Comparison of ENCODE assay signal across 20 cellular contexts in genomic region chr7:99031496-99031895, GRCh38.
A peak's percentile ranks its signal among the peaks of the same experiment; 100 is the strongest.
DNase-seq lines count a peak whose midpoint lies in the region; ATAC-seq and TF ChIP-seq lines count a peak whose summit lies in the region.
"Had no signal": no experiment of that assay in that cellular context is flagged by ENCODE, and none has a peak within 500 bp of the region (broad histone marks: within the 10 kb centered on the region; RNA-seq: fewer than 3 reads in every experiment).

No MANE protein-coding gene starts in this region.

- no peak for DNase-seq in activated naive CD4-positive, alpha-beta T cell treated with anti-CD3 and anti-CD28 coated beads for 36 hours
- DNase-seq in activated naive CD4-positive, alpha-beta T cell treated with anti-CD3 and anti-CD28 coated beads, Interleukin-2, amount 10 ng/mL, durations not matched to agents 7 days and 5 days: no peak
- DNase-seq in esophagus squamous epithelium (lab: John Stamatoyannopoulos, UW) (no peak), psoas muscle (no peak), transverse colon (no peak), NCI-H446 treated with DMSO at 0.1 percent for 48 hours (lab: John Stamatoyannopoulos, UW) (no peak), DMS79 (lab: John Stamatoyannopoulos, UW) (no peak)
- DNase-seq in stimulated activated naive CD8-positive, alpha-beta T cell treated with anti-CD3 and anti-CD28 coated beads, Interleukin-15, amount 100 ng/mL, for 72 hours: no peak
- DNase-seq: C1 segment of cervical spinal cord; DMS 273 treated with DMSO at 0.1 percent for 48 hours; effector CD4-positive, alpha-beta T cell; GDM1; KG1; NCI-H2029; right lobe of liver; T-cell had no signal

- H3K9me3 Mint-ChIP-seq in activated naive CD4-positive, alpha-beta T cell treated with anti-CD3 and anti-CD28 coated beads for 36 hours: no peaks in the 10 kb centered on the region
- no peaks in the 10 kb centered on the region for H3K9me3 Mint-ChIP-seq in activated naive CD4-positive, alpha-beta T cell treated with anti-CD3 and anti-CD28 coated beads, Interleukin-2, amount 10 ng/mL, durations not matched to agents 7 days and 5 days
- H3K9me3 Mint-ChIP-seq in stimulated activated naive CD8-positive, alpha-beta T cell treated with anti-CD3 and anti-CD28 coated beads, Interleukin-15, amount 100 ng/mL, for 72 hours: no peaks in the 10 kb centered on the region
- H3K9me3 Mint-ChIP-seq: activated naive CD4-positive, alpha-beta T cell treated with anti-CD3 and anti-CD28 coated beads, Interleukin-2, amount 50 U/mL, for 72 hours; mesothelial cell of epicardium; T-cell had no signal

- CTCF ChIA-PET in activated naive CD4-positive, alpha-beta T cell treated with anti-CD3 and anti-CD28 coated beads for 36 hours (lab: Charles Lee): interaction anchor here (0.5 to 1.3 kb wide), 2 partner anchors 9 to 321 kb away, joined by 3 read pairs; no protein-coding TSS in a partner anchor
- CTCF ChIA-PET in activated naive CD4-positive, alpha-beta T cell treated with anti-CD3 and anti-CD28 coated beads, Interleukin-2, amount 10 ng/mL, durations not matched to agents 7 days and 5 days (lab: Charles Lee): no interaction called here

- peak overlapping the region; percentile 54 for H3K27ac Mint-ChIP-seq in activated naive CD4-positive, alpha-beta T cell treated with anti-CD3 and anti-CD28 coated beads for 36 hours
- H3K27ac Mint-ChIP-seq in activated naive CD4-positive, alpha-beta T cell treated with anti-CD3 and anti-CD28 coated beads, Interleukin-2, amount 10 ng/mL, durations not matched to agents 7 days and 5 days: no peak overlapping the region
- no peak overlapping the region for H3K27ac Mint-ChIP-seq in stimulated activated naive CD8-positive, alpha-beta T cell treated with anti-CD3 and anti-CD28 coated beads, Interleukin-15, amount 100 ng/mL, for 72 hours
- H3K27ac Mint-ChIP-seq: T-cell had no signal

- H3K27ac ChIP-seq in esophagus squamous epithelium: peak overlapping the region in 3 of 4 donors; percentile 51 to 78 (median 68)
- peak overlapping the region; percentile 49 for H3K27ac ChIP-seq in psoas muscle
- peak overlapping the region in 3 of 4 donors; percentile 1 to 47 (median 45) for H3K27ac ChIP-seq in transverse colon
- H3K27ac ChIP-seq: cardiac muscle cell, hepatocyte, right lobe of liver had no signal

- H3K36me3 ChIP-seq in esophagus squamous epithelium: peaks cover 42 to 100% (median 63%) of the 10 kb centered on the region in 3 donors
- H3K36me3 ChIP-seq in psoas muscle (ENCODE audit: insufficient read depth in 1 of 2, low read depth in 1 of 2): peaks cover 13 to 86% of the 10 kb centered on the region in 2 donors
- peaks cover 0 to 71% (median 29%) of the 10 kb centered on the region in 4 donors for H3K36me3 ChIP-seq in transverse colon

- intact Hi-C loops in activated naive CD4-positive, alpha-beta T cell treated with anti-CD3 and anti-CD28 coated beads for 36 hours (cut with micrococcal nuclease): no loop called here
- intact Hi-C loops in esophagus squamous epithelium (cut with DNase I): no loop called here
- intact Hi-C loops in psoas muscle (cut with DNase I): no loop called here
- intact Hi-C loops in transverse colon (cut with DNase I; ENCODE audit: low total_unique reads): no loop called here

- H3K4me1 Mint-ChIP-seq in activated naive CD4-positive, alpha-beta T cell treated with anti-CD3 and anti-CD28 coated beads for 36 hours (ENCODE audit: low read depth): peaks cover 3% of the 10 kb centered on the region
- H3K4me1 Mint-ChIP-seq in activated naive CD4-positive, alpha-beta T cell treated with anti-CD3 and anti-CD28 coated beads, Interleukin-2, amount 10 ng/mL, durations not matched to agents 7 days and 5 days: no peaks in the 10 kb centered on the region
- peaks cover 12% of the 10 kb centered on the region for H3K4me1 Mint-ChIP-seq in stimulated activated naive CD8-positive, alpha-beta T cell treated with anti-CD3 and anti-CD28 coated beads, Interleukin-15, amount 100 ng/mL, for 72 hours
- H3K4me1 Mint-ChIP-seq: mesothelial cell of epicardium had no signal

- peaks cover 14% of the 10 kb centered on the region for H3K36me3 Mint-ChIP-seq in activated naive CD4-positive, alpha-beta T cell treated with anti-CD3 and anti-CD28 coated beads for 36 hours (ENCODE audit: low read depth)
- peaks cover 41% of the 10 kb centered on the region for H3K36me3 Mint-ChIP-seq in activated naive CD4-positive, alpha-beta T cell treated with anti-CD3 and anti-CD28 coated beads, Interleukin-2, amount 10 ng/mL, durations not matched to agents 7 days and 5 days

- ATAC-seq in psoas muscle: no peak
- no peak for ATAC-seq in stimulated activated naive CD8-positive, alpha-beta T cell treated with anti-CD3 and anti-CD28 coated beads, Interleukin-15, amount 100 ng/mL, for 72 hours
- ATAC-seq: activated naive CD4-positive, alpha-beta T cell treated with anti-CD3 and anti-CD28 coated beads, Interleukin-2, amount 50 U/mL, for 72 hours; right lobe of liver; T-cell had no signal

- in situ Hi-C loops in transverse colon (cut with MboI; ENCODE audit: low pct_ligation_motif_present in 1 of 4, low pct_unique_long_range_greater_than_20kb in 1 of 4, low sequenced_read_pairs in 3 of 4): loop anchor here in 1 of 4 donors (10.0 kb wide), 1 partner anchor 283 kb away; no protein-coding TSS in a partner anchor

- no peak for TF ChIP-seq EP300 in transverse colon (IDR thresholded peaks at IDR 0.05; ENCODE audit: low read depth)

- no peak overlapping the region for H3K4me3 Mint-ChIP-seq in activated naive CD4-positive, alpha-beta T cell treated with anti-CD3 and anti-CD28 coated beads for 36 hours
- no peak overlapping the region for H3K4me3 Mint-ChIP-seq in activated naive CD4-positive, alpha-beta T cell treated with anti-CD3 and anti-CD28 coated beads, Interleukin-2, amount 10 ng/mL, durations not matched to agents 7 days and 5 days
- no peak overlapping the region for H3K4me3 Mint-ChIP-seq in stimulated activated naive CD8-positive, alpha-beta T cell treated with anti-CD3 and anti-CD28 coated beads, Interleukin-15, amount 100 ng/mL, for 72 hours
- H3K4me3 Mint-ChIP-seq: mesothelial cell of epicardium, T-cell had no signal

- TF ChIP-seq POLR2A in esophagus squamous epithelium (IDR thresholded peaks at IDR 0.05): no peak
- TF ChIP-seq POLR2A in transverse colon (IDR thresholded peaks at IDR 0.05): no peak

- TF ChIP-seq CTCF in esophagus squamous epithelium (IDR thresholded peaks at IDR 0.05) (no peak), psoas muscle (IDR thresholded peaks at IDR 0.05) (no peak), transverse colon (IDR thresholded peaks at IDR 0.05) (no peak)

- H3K4me3 ChIP-seq in esophagus squamous epithelium: no peak overlapping the region
- H3K4me3 ChIP-seq in psoas muscle: no peak overlapping the region
- H3K4me3 ChIP-seq in transverse colon: no peak overlapping the region
- H3K4me3 ChIP-seq: cardiac muscle cell, hepatocyte, right lobe of liver had no signal

- no peaks in the 10 kb centered on the region for H3K27me3 Mint-ChIP-seq in activated naive CD4-positive, alpha-beta T cell treated with anti-CD3 and anti-CD28 coated beads for 36 hours (ENCODE audit: low read depth)
- H3K27me3 Mint-ChIP-seq in activated naive CD4-positive, alpha-beta T cell treated with anti-CD3 and anti-CD28 coated beads, Interleukin-2, amount 10 ng/mL, durations not matched to agents 7 days and 5 days: no peaks in the 10 kb centered on the region
- no peaks in the 10 kb centered on the region for H3K27me3 Mint-ChIP-seq in stimulated activated naive CD8-positive, alpha-beta T cell treated with anti-CD3 and anti-CD28 coated beads, Interleukin-15, amount 100 ng/mL, for 72 hours
- H3K27me3 Mint-ChIP-seq: T-cell had no signal

- H3K9me3 ChIP-seq in esophagus squamous epithelium (no peaks in the 10 kb centered on the region), psoas muscle (no peaks in the 10 kb centered on the region), transverse colon (no peaks in the 10 kb centered on the region)
- H3K9me3 ChIP-seq: right lobe of liver had no signal

- H3K27me3 ChIP-seq in esophagus squamous epithelium (no peaks in the 10 kb centered on the region), psoas muscle (ENCODE audit: insufficient read depth in 3 of 3, low read length in 2 of 3) (no peaks in the 10 kb centered on the region), transverse colon (no peaks in the 10 kb centered on the region)
- H3K27me3 ChIP-seq: cardiac muscle cell, hepatocyte, right lobe of liver had no signal

- H3K4me1 ChIP-seq in esophagus squamous epithelium: peaks cover 3 to 20% (median 5%) of the 10 kb centered on the region in 3 donors
- no peaks in the 10 kb centered on the region for H3K4me1 ChIP-seq in psoas muscle
- no peaks in the 10 kb centered on the region for H3K4me1 ChIP-seq in transverse colon

- 82 to 84% methylated on average over 4 to 7 of the region's 7 CpGs for WGBS in esophagus squamous epithelium, 2 donors
- 90 to 95% (median 91%) methylated on average over 7 of the region's 7 CpGs for WGBS in psoas muscle, 3 donors
- 83 to 94% methylated on average over 1 to 7 of the region's 7 CpGs for WGBS in transverse colon (ENCODE audit: low coverage in 1 of 2), 2 donors
